8 cellular contexts compared by ENCODE assay signal in the genomic region with DNA sequence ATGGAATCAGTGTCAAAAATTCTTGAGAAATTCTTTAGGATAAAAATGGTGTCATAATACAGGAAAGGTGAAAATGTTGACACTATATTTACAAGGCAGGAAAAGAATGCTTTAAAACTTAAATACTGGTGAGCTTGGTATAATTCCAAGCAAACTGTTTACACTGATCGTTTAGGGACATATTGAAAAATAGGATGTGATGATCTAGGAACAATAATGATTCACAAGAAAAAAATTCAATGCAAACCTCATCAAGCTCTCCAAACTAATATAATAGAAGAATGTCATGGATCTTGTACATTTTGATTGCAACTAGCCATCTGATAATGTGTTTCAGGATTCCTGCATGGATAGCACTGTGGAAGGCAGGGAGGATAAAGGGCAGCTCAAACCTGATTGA.
"Had no signal": no experiment of that assay in that cellular context is flagged by ENCODE, and none has a peak within 500 bp of the region (broad histone marks: within the 10 kb centered on the region; RNA-seq: fewer than 3 reads in every experiment).

No MANE protein-coding gene starts in this region.

- H3K4me3 ChIP-seq: GM12878 had no signal

- ATAC-seq: GM12878 had no signal

- DNase-seq: GDM1, GF-D8 had no signal

- FAIRE-seq: G401.6, GM12878, GM12891, GM12892, GM18507, GM19239 had no signal
